ENCODE assay signal across 8 cellular contexts in genomic region chr19:12294308-12295158, GRCh38.
DNase-seq lines count a peak whose midpoint lies in the region; ATAC-seq and FAIRE-seq lines count a peak whose summit lies in the region.

TSS of gene ZNF44 (minus strand) at chr19:12294883. CDS start at chr19:12294694, 189 bp downstream.

- no peaks in the 10 kb centered on the region for H3K36me3 ChIP-seq in ACC112 (ENCODE audit: insufficient read depth, low read length)

- H3K27me3 Mint-ChIP-seq in central memory CD8-positive, alpha-beta T cell, result no peaks in the 10 kb centered on the region

- peak within 1 kb of the TSS; percentile 97 for H3K4me3 ChIP-seq in ACC112 (ENCODE audit: low read depth, low read length)

- H3K27ac ChIP-seq in ACC112 (ENCODE audit: low read depth, low read length), result peak within 1 kb of the TSS; percentile 85

- H3K4me1 Mint-ChIP-seq in central memory CD8-positive, alpha-beta T cell, result peaks cover 33% of the 10 kb centered on the region

- peak; percentile 61 for FAIRE-seq in islet of Langerhans (lab: Jason Lieb, UNC)

- no peaks in the 10 kb centered on the region for H3K9me3 Mint-ChIP-seq in central memory CD8-positive, alpha-beta T cell

- H3K4me3 Mint-ChIP-seq in central memory CD8-positive, alpha-beta T cell, result peak within 1 kb of the TSS; percentile 99

- peak within 1 kb of the TSS; percentile 73 for H2AFZ ChIP-seq in ACC112 (ENCODE audit: low read length, unreplicated experiment)

- peaks cover 16% of the 10 kb centered on the region for H3K36me3 Mint-ChIP-seq in central memory CD8-positive, alpha-beta T cell (ENCODE audit: insufficient read depth)

- peak; percentile 92 for DNase-seq in NCI-H226
- peak; percentile 74 to 91 (median 87) for DNase-seq in activated CD4-positive, CD25-positive, alpha-beta regulatory T cell (lab: John Stamatoyannopoulos, UW)
- peak; percentile 87 to 95 for DNase-seq in central memory CD8-positive, alpha-beta T cell (ENCODE audit: low spot score in 2 of 2)
- peak; percentile 91 for DNase-seq in stimulated activated CD4-positive, alpha-beta T cell treated with anti-CD3 and anti-CD28 coated beads, Interleukin-12 subunit alpha, Interleukin-12 subunit beta, amount 100 ng/mL, for 4 hours

- peaks cover 3% of the 10 kb centered on the region for H3K4me1 ChIP-seq in ACC112 (ENCODE audit: control insufficient read depth, insufficient read depth, low read length, unreplicated experiment)

- ATAC-seq in GM18867 (IDR thresholded peaks at IDR 0.05; ENCODE audit: unreplicated experiment) (peak; percentile 94), HG03103 (IDR thresholded peaks at IDR 0.05; ENCODE audit: low read depth, unreplicated experiment) (peak; percentile 84)
- peak; percentile 96 for ATAC-seq in central memory CD8-positive, alpha-beta T cell (replicated peaks; ENCODE audit: extremely low read depth, poor library complexity, severe bottlenecking)

- H3K79me2 ChIP-seq in ACC112 (ENCODE audit: control insufficient read depth, insufficient read depth, low read length, unreplicated experiment), result peaks cover 35% of the 10 kb centered on the region

- no peaks in the 10 kb centered on the region for H3K27me3 ChIP-seq in ACC112 (ENCODE audit: insufficient read depth, low read length)

- peak within 1 kb of the TSS; percentile 98 for H3K27ac Mint-ChIP-seq in central memory CD8-positive, alpha-beta T cell (ENCODE audit: low read depth)

Comparison
In these comparisons a context has a peak if more than half of its experiments do, and no peak if none do; other contexts are left out.
1. Peak in every context shown above with its lines: DNase-seq, ATAC-seq, H3K4me3 ChIP-seq and H3K27ac ChIP-seq.